Comparison of ENCODE assay signal across 34 cellular contexts in genomic region chr9:123165813-123166212, GRCh38.
"Had no signal": no experiment of that assay in that cellular context is flagged by ENCODE, and none has a peak within 500 bp of the region (broad histone marks: within the 10 kb centered on the region; RNA-seq: fewer than 3 reads in every experiment).

No MANE protein-coding gene starts in this region.

- H3K4me3 Mint-ChIP-seq: activated CD4-positive, alpha-beta T cell treated with anti-CD3 and anti-CD28 coated beads, Interleukin-2, amount 10 ng/mL, durations not matched to agents 24 days and 14 days; activated CD8-positive, alpha-beta T cell treated with anti-CD3 and anti-CD28 coated beads for 36 hours; activated naive CD4-positive, alpha-beta T cell treated with anti-CD3 and anti-CD28 coated beads, Interleukin-2, amount 50 U/mL, for 24 hours; activated naive CD8-positive, alpha-beta T cell treated with anti-CD3 and anti-CD28 coated beads, Interleukin-2, amount 10 ng/mL, durations not matched to agents 7 days and 5 days; activated T-cell treated with anti-CD3 and anti-CD28 coated beads, Interleukin-2, amount 50 U/mL, for 24 hours; central memory CD8-positive, alpha-beta T cell had no signal

- H3K9ac ChIP-seq: SK-N-SH had no signal

- H3K9me3 Mint-ChIP-seq: activated CD4-positive, alpha-beta T cell treated with anti-CD3 and anti-CD28 coated beads, Interleukin-2, amount 10 ng/mL, durations not matched to agents 24 days and 14 days; activated CD8-positive, alpha-beta T cell treated with anti-CD3 and anti-CD28 coated beads for 36 hours; activated naive CD4-positive, alpha-beta T cell treated with anti-CD3 and anti-CD28 coated beads, Interleukin-2, amount 50 U/mL, for 24 hours; activated naive CD8-positive, alpha-beta T cell treated with anti-CD3 and anti-CD28 coated beads, Interleukin-2, amount 10 ng/mL, durations not matched to agents 7 days and 5 days; activated T-cell treated with anti-CD3 and anti-CD28 coated beads, Interleukin-2, amount 50 U/mL, for 24 hours; activated T-helper 2 cell treated with anti-CD3 and anti-CD28 coated beads, Interferon-gamma antibody, Interleukin-2, Interleukin-4, amounts not matched to agents 10 μg/mL and 5 μg/mL and 100 μg/mL, durations not matched to agents 14 hours and 24 hours and 36 hours; central memory CD8-positive, alpha-beta T cell had no signal

- H3K27ac ChIP-seq: ascending aorta, cardiac muscle cell, colonic mucosa, SJSA1, WERI-Rb-1 had no signal

- H3K4me1 Mint-ChIP-seq: activated CD4-positive, alpha-beta T cell treated with anti-CD3 and anti-CD28 coated beads, Interleukin-2, amount 10 ng/mL, durations not matched to agents 24 days and 14 days; central memory CD8-positive, alpha-beta T cell had no signal

- H3K27me3 Mint-ChIP-seq: activated CD4-positive, alpha-beta T cell treated with anti-CD3 and anti-CD28 coated beads, Interleukin-2, amount 10 ng/mL, durations not matched to agents 24 days and 14 days; activated CD8-positive, alpha-beta T cell treated with anti-CD3 and anti-CD28 coated beads for 36 hours; activated naive CD4-positive, alpha-beta T cell treated with anti-CD3 and anti-CD28 coated beads, Interleukin-2, amount 50 U/mL, for 24 hours; activated naive CD8-positive, alpha-beta T cell treated with anti-CD3 and anti-CD28 coated beads, Interleukin-2, amount 10 ng/mL, durations not matched to agents 7 days and 5 days; activated T-cell treated with anti-CD3 and anti-CD28 coated beads, Interleukin-2, amount 50 U/mL, for 24 hours; central memory CD8-positive, alpha-beta T cell had no signal

- H3K9me3 ChIP-seq: ascending aorta, colonic mucosa, SJSA1, SK-N-SH had no signal

- DNase-seq: activated CD4-positive, alpha-beta T cell treated with anti-CD3 and anti-CD28 coated beads, Interleukin-2, amount 10 ng/mL, durations not matched to agents 24 days and 14 days; activated CD4-positive, alpha-beta T cell treated with anti-CD3 and anti-CD28 coated beads, Interleukin-2, amount 50 U/mL, for 4 hours; activated CD8-positive, alpha-beta T cell treated with anti-CD3 and anti-CD28 coated beads for 36 hours; activated gamma-delta T cell; activated naive CD4-positive, alpha-beta T cell treated with Interleukin-2 at 50 U/mL for 16 hours; activated naive CD8-positive, alpha-beta T cell treated with anti-CD3 and anti-CD28 coated beads, Interleukin-2, amount 10 ng/mL, durations not matched to agents 7 days and 5 days; activated T-cell treated with anti-CD3 and anti-CD28 coated beads, Interleukin-2, amount 50 U/mL, for 24 hours; amygdala; colonic mucosa; MM.1S; MV-4-11; NCI-H1092; NCI-H146; NCI-H187; NCI-H2029 treated with DMSO at 0.1 percent for 48 hours; NCI-H2107; NCI-H2171; NCI-H510A; NCI-H526; NCI-H748 treated with DMSO at 0.1 percent for 48 hours; SHP77 treated with DMSO at 0.1 percent for 48 hours; SK-N-SH; SW 1271; T-helper 1 cell; T-helper 2 cell; T1000; WERI-Rb-1 had no signal

- ATAC-seq: activated CD8-positive, alpha-beta T cell treated with anti-CD3 and anti-CD28 coated beads for 36 hours; Panc1 had no signal

- H3K4me2 ChIP-seq: SK-N-SH had no signal

- H3K27ac Mint-ChIP-seq: activated CD4-positive, alpha-beta T cell treated with anti-CD3 and anti-CD28 coated beads, Interleukin-2, amount 10 ng/mL, durations not matched to agents 24 days and 14 days; activated CD8-positive, alpha-beta T cell treated with anti-CD3 and anti-CD28 coated beads for 36 hours; activated naive CD4-positive, alpha-beta T cell treated with anti-CD3 and anti-CD28 coated beads, Interleukin-2, amount 50 U/mL, for 24 hours; activated naive CD8-positive, alpha-beta T cell treated with anti-CD3 and anti-CD28 coated beads, Interleukin-2, amount 10 ng/mL, durations not matched to agents 7 days and 5 days; activated T-cell treated with anti-CD3 and anti-CD28 coated beads, Interleukin-2, amount 50 U/mL, for 24 hours; activated T-helper 2 cell treated with anti-CD3 and anti-CD28 coated beads, Interferon-gamma antibody, Interleukin-2, Interleukin-4, amounts not matched to agents 10 μg/mL and 5 μg/mL and 100 μg/mL, durations not matched to agents 14 hours and 24 hours and 36 hours had no signal

- H3K4me1 ChIP-seq: ascending aorta, SJSA1 had no signal

- H3K4me3 ChIP-seq: ascending aorta, cardiac muscle cell, colonic mucosa, SJSA1 had no signal

- H3K36me3 ChIP-seq: ascending aorta, cardiac muscle cell, colonic mucosa, SJSA1 had no signal

- H3K27me3 ChIP-seq: ascending aorta, cardiac muscle cell, colonic mucosa, SJSA1 had no signal

- H3K9me2 ChIP-seq: SK-N-SH had no signal
